ENCODE assay signal across 1 cellular context in genomic region chr10:99393683-99394082, GRCh38.
TF ChIP-seq lines count a peak whose summit lies in the region.

No MANE protein-coding gene starts in this region.

TF ChIP-seq in HepG2, 621 proteins besides CTCF, POLR2A, EP300 and RAD21 (continued from another document):
- TF ChIP-seq FOXO4 (CRISPR knock-in tag; conservative IDR thresholded peaks at IDR 0.05) (no peak), MXD4 (CRISPR knock-in tag; IDR thresholded peaks at IDR 0.05) (no peak), NR2F1 (CRISPR knock-in tag; IDR thresholded peaks at IDR 0.05) (no peak), HOXA9 (CRISPR knock-in tag; IDR thresholded peaks at IDR 0.05; ENCODE audit: borderline replicate concordance) (no peak), TMF1 (CRISPR knock-in tag; IDR thresholded peaks at IDR 0.05; ENCODE audit: low read depth) (no peak), ELF3 (CRISPR knock-in tag; IDR thresholded peaks at IDR 0.05) (no peak), KLF6 (CRISPR knock-in tag; IDR thresholded peaks at IDR 0.05) (no peak), MAFK (conservative IDR thresholded peaks at IDR 0.05 in 1 of 2, IDR thresholded peaks at IDR 0.05 in 1 of 2; ENCODE audit: low read length in 2 of 2) (no peak), KLF16 (CRISPR knock-in tag; IDR thresholded peaks at IDR 0.05) (no peak), SIX4 (CRISPR knock-in tag; IDR thresholded peaks at IDR 0.05) (no peak), ZNF33B (CRISPR knock-in tag; IDR thresholded peaks at IDR 0.05) (no peak)
- TF ChIP-seq, protein P1, sequence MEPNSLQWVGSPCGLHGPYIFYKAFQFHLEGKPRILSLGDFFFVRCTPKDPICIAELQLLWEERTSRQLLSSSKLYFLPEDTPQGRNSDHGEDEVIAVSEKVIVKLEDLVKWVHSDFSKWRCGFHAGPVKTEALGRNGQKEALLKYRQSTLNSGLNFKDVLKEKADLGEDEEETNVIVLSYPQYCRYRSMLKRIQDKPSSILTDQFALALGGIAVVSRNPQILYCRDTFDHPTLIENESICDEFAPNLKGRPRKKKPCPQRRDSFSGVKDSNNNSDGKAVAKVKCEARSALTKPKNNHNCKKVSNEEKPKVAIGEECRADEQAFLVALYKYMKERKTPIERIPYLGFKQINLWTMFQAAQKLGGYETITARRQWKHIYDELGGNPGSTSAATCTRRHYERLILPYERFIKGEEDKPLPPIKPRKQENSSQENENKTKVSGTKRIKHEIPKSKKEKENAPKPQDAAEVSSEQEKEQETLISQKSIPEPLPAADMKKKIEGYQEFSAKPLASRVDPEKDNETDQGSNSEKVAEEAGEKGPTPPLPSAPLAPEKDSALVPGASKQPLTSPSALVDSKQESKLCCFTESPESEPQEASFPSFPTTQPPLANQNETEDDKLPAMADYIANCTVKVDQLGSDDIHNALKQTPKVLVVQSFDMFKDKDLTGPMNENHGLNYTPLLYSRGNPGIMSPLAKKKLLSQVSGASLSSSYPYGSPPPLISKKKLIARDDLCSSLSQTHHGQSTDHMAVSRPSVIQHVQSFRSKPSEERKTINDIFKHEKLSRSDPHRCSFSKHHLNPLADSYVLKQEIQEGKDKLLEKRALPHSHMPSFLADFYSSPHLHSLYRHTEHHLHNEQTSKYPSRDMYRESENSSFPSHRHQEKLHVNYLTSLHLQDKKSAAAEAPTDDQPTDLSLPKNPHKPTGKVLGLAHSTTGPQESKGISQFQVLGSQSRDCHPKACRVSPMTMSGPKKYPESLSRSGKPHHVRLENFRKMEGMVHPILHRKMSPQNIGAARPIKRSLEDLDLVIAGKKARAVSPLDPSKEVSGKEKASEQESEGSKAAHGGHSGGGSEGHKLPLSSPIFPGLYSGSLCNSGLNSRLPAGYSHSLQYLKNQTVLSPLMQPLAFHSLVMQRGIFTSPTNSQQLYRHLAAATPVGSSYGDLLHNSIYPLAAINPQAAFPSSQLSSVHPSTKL (CRISPR knock-in tag; IDR thresholded peaks at IDR 0.05) = no peak
- TF ChIP-seq, protein P2, sequence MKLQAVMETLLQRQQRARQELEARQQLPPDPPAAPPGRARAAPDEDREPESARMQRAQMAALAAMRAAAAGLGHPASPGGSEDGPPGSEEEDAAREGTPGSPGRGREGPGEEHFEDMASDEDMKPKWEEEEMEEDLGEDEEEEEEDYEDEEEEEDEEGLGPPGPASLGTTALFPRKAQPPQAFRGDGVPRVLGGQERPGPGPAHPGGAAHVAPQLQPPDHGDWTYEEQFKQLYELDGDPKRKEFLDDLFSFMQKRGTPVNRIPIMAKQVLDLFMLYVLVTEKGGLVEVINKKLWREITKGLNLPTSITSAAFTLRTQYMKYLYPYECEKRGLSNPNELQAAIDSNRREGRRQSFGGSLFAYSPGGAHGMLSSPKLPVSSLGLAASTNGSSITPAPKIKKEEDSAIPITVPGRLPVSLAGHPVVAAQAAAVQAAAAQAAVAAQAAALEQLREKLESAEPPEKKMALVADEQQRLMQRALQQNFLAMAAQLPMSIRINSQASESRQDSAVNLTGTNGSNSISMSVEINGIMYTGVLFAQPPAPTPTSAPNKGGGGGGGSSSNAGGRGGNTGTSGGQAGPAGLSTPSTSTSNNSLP (IDR thresholded peaks at IDR 0.05; ENCODE audit: low read depth, low read length) = no peak
- TF ChIP-seq, protein P3, sequence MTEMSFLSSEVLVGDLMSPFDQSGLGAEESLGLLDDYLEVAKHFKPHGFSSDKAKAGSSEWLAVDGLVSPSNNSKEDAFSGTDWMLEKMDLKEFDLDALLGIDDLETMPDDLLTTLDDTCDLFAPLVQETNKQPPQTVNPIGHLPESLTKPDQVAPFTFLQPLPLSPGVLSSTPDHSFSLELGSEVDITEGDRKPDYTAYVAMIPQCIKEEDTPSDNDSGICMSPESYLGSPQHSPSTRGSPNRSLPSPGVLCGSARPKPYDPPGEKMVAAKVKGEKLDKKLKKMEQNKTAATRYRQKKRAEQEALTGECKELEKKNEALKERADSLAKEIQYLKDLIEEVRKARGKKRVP (CRISPR knock-in tag; IDR thresholded peaks at IDR 0.05) = no peak
- TF ChIP-seq, protein P4, sequence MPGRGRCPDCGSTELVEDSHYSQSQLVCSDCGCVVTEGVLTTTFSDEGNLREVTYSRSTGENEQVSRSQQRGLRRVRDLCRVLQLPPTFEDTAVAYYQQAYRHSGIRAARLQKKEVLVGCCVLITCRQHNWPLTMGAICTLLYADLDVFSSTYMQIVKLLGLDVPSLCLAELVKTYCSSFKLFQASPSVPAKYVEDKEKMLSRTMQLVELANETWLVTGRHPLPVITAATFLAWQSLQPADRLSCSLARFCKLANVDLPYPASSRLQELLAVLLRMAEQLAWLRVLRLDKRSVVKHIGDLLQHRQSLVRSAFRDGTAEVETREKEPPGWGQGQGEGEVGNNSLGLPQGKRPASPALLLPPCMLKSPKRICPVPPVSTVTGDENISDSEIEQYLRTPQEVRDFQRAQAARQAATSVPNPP (CRISPR knock-in tag; IDR thresholded peaks at IDR 0.05) = no peak
- TF ChIP-seq, protein P5, sequence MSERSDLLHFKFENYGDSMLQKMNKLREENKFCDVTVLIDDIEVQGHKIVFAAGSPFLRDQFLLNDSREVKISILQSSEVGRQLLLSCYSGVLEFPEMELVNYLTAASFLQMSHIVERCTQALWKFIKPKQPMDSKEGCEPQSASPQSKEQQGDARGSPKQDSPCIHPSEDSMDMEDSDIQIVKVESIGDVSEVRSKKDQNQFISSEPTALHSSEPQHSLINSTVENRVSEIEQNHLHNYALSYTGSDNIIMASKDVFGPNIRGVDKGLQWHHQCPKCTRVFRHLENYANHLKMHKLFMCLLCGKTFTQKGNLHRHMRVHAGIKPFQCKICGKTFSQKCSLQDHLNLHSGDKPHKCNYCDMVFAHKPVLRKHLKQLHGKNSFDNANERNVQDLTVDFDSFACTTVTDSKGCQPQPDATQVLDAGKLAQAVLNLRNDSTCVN (CRISPR knock-in tag; IDR thresholded peaks at IDR 0.05; ENCODE audit: borderline replicate concordance) = no peak
